In the genomic region with DNA sequence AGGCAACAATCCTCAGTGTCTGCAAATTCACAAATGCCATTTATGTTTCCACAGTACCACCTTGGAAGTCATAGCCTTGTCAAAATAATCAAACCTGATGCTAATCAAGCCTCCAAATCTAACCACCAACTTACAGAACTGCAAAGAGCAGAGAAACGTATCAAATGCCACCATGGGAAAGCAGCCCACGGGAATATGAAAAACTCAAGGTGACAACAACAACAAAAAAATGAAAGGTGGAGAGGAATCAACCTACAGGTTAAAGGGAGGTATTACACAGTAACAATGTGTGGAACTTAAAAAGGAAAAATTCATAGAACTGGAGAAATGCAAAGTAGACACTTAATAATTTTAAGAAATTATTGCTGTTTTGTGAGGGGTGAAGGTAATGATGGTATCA, we compare ENCODE assay signal across 24 cellular contexts. TPM values are rescaled to one million over a fixed set of nuclear protein-coding genes. Genes with fewer than 3 reads are reported as not detected.
DNase-seq lines count a peak whose midpoint lies in the region; ATAC-seq and TF ChIP-seq lines count a peak whose summit lies in the region.
"Had no signal": no experiment of that assay in that cellular context is flagged by ENCODE, and none has a peak within 500 bp of the region (broad histone marks: within the 10 kb centered on the region; RNA-seq: fewer than 3 reads in every experiment).

No MANE protein-coding gene starts in this region.

- H3K27ac ChIP-seq in VCaP (no peak overlapping the region), spleen (no peak overlapping the region)
- H3K27ac ChIP-seq: esophagus squamous epithelium, prostate gland, transverse colon had no signal

- peaks cover 12% of the 10 kb centered on the region for H3K4me1 Mint-ChIP-seq in CD14-positive monocyte
- H3K4me1 Mint-ChIP-seq: nephron progenitor cell had no signal

- H3K9me3 Mint-ChIP-seq in CD14-positive monocyte = peaks cover 0 to 4% (median 2%) of the 10 kb centered on the region in 7 donors

- no peak for TF ChIP-seq POLR2A in spleen (IDR thresholded peaks at IDR 0.05)

- WGBS in spleen, 5 donors = 75 to 85% (median 80%) methylated on average over 2 of the region's 2 CpGs

- peaks cover 0 to 7% (median 0%) of the 10 kb centered on the region in 6 donors for H3K36me3 ChIP-seq in spleen
- H3K36me3 ChIP-seq: esophagus squamous epithelium, prostate gland, transverse colon had no signal

- no peak overlapping the region for H3K4me3 ChIP-seq in fibroblast of the aortic adventitia (ENCODE audit: low read depth, low read length)
- H3K4me3 ChIP-seq in spleen = no peak overlapping the region
- H3K4me3 ChIP-seq: esophagus squamous epithelium, prostate gland, transverse colon had no signal

- H3K27me3 Mint-ChIP-seq in CD14-positive monocyte (ENCODE audit: low read depth in 3 of 3) = no peaks in the 10 kb centered on the region
- H3K27me3 Mint-ChIP-seq: activated naive CD4-positive, alpha-beta T cell treated with anti-CD3 and anti-CD28 coated beads, Interleukin-2, amount 10 ng/mL, durations not matched to agents 7 days and 5 days had no signal

- H3K9me3 ChIP-seq in spleen = peaks cover 0 to 5% (median 0%) of the 10 kb centered on the region in 8 donors
- H3K9me3 ChIP-seq: esophagus squamous epithelium, prostate gland, transverse colon had no signal

- H3K4me3 Mint-ChIP-seq in CD14-positive monocyte = no peak overlapping the region
- H3K4me3 Mint-ChIP-seq: activated naive CD4-positive, alpha-beta T cell treated with anti-CD3 and anti-CD28 coated beads, Interleukin-2, amount 10 ng/mL, durations not matched to agents 7 days and 5 days; CD8-positive, alpha-beta memory T cell; nephron progenitor cell had no signal

- peak; percentile 15 for TF ChIP-seq CTCF in CD14-positive monocyte (IDR thresholded peaks at IDR 0.05)
- peak; percentile 14; the same call in 1 of the 3 replicates for TF ChIP-seq CTCF in GM12872 (IDR thresholded peaks at IDR 0.05; ENCODE audit: insufficient read depth, low read depth, low read length)
- TF ChIP-seq CTCF in VCaP (conservative IDR thresholded peaks at IDR 0.05) = peak; percentile 10; the same call in 1 of the 2 replicates
- peak; percentile 16 for TF ChIP-seq CTCF in fibroblast of the aortic adventitia (IDR thresholded peaks at IDR 0.05; ENCODE audit: insufficient read depth, low read length)
- no peak for TF ChIP-seq CTCF in spleen (IDR thresholded peaks at IDR 0.05 in 8 of 11, conservative IDR thresholded peaks at IDR 0.05 in 3 of 11)

- ATAC-seq in HG03108 (IDR thresholded peaks at IDR 0.05; ENCODE audit: unreplicated experiment) (no peak), HG02571 (IDR thresholded peaks at IDR 0.05; ENCODE audit: unreplicated experiment) (no peak)

- no peaks in the 10 kb centered on the region for H3K27me3 ChIP-seq in spleen (replicated peaks in 1 of 7)
- H3K27me3 ChIP-seq: esophagus squamous epithelium, transverse colon had no signal

- no peak overlapping the region for H3K27ac Mint-ChIP-seq in CD14-positive monocyte
- H3K27ac Mint-ChIP-seq: activated naive CD4-positive, alpha-beta T cell treated with anti-CD3 and anti-CD28 coated beads, Interleukin-2, amount 10 ng/mL, durations not matched to agents 7 days and 5 days; nephron progenitor cell had no signal

- H3K36me3 Mint-ChIP-seq in CD14-positive monocyte = no peaks in the 10 kb centered on the region

- peaks cover 0 to 33% (median 4%) of the 10 kb centered on the region in 6 donors for H3K4me1 ChIP-seq in spleen
- H3K4me1 ChIP-seq: esophagus squamous epithelium, prostate gland, transverse colon had no signal

- DNase-seq in CD14-positive monocyte (ENCODE audit: low spot score) (no peak), fibroblast of the aortic adventitia (ENCODE audit: low read depth) (no peak), spleen (no peak), pons (ENCODE audit: low spot score) (no peak)
- DNase-seq: activated CD4-positive, alpha-beta T cell treated with anti-CD3 and anti-CD28 coated beads for 4 hours; activated naive CD4-positive, alpha-beta T cell treated with anti-CD3 and anti-CD28 coated beads, Interleukin-2, amount 10 ng/mL, durations not matched to agents 7 days and 5 days; aorta; CD8-positive, alpha-beta memory T cell; cerebellar nuclear complex; esophagus squamous epithelium; HCEC 1CT; mesendoderm; NCI-H1417 treated with DMSO at 0.1 percent for 48 hours; NCI-H2171; NCI-H526; nephron progenitor cell; stimulated activated CD4-positive, alpha-beta T cell treated with anti-CD3 and anti-CD28 coated beads, Interleukin-2, amount 100 ng/mL, for 24 hours; stimulated activated naive CD4-positive, alpha-beta T cell treated with Interleukin-2 at 50 U/mL for 16 hours; transverse colon had no signal

- intact Hi-C loops in CD14-positive monocyte (cut with micrococcal nuclease) = no loop called here
- intact Hi-C loops in spleen (cut with DNase I; ENCODE audit: low total_unique reads) = no loop called here

RNA-seq across cellular contexts. Expression of a gene that starts 46.7 kb away (rescaled TPM):
- 1 to 10 TPM in 1 of 2 donors, under 1 TPM in 1; 0.53 to 1.1 TPM for polyA plus RNA-seq in CD14-positive monocyte
- 0.08 and 0.99 TPM in 2 replicates for total RNA-seq in fibroblast of the aortic adventitia (ENCODE audit: low replicate concordance)
- 10 to 100 TPM; 23.4 to 51.4 (median 40.0) TPM for total RNA-seq in spleen
- 1 to 10 TPM in 2 of 3 donors, under 1 TPM in 1; 0.91 to 1.8 (median 1.4) TPM for polyA plus RNA-seq in spleen

Comparison
In these comparisons a context has a peak if more than half of its experiments do, and no peak if none do; other contexts are left out.
1. CTCF ChIP-seq: peak in CD14-positive monocyte (single experiment), GM12872 (single experiment), VCaP (single experiment) and fibroblast of the aortic adventitia (single experiment); none in spleen (0 of 11).
2. RNA of a gene that starts 46.7 kb away (total RNA-seq): 23.4 to 51.4 TPM in spleen; 0.08 to 0.99 TPM in fibroblast of the aortic adventitia; every median in the first group is over 10 times any median in the second.